ENCODE assay signal across 10 cellular contexts in genomic region chr12:132610051-132610759, GRCh38. TPM values are rescaled to one million over a fixed set of nuclear protein-coding genes. Genes with fewer than 3 reads are reported as not detected.
A peak's percentile ranks its signal among the peaks of the same experiment; 100 is the strongest.
DNase-seq lines count a peak whose midpoint lies in the region; ATAC-seq and TF ChIP-seq lines count a peak whose summit lies in the region.
"Had no signal": no experiment of that assay in that cellular context is flagged by ENCODE, and none has a peak within 500 bp of the region (broad histone marks: within the 10 kb centered on the region; RNA-seq: fewer than 3 reads in every experiment).

Gene LRCOL1 (minus strand): TSS chr12:132610582. CDS start chr12:132606251, 4,331 bp downstream.

- peak within 1 kb of the TSS in 1 of 2 donors; percentile 32 for H3K4me3 ChIP-seq in foreskin fibroblast (ENCODE audit: low read depth in 1 of 2, low read length in 2 of 2)

- no peak for TF ChIP-seq CTCF in foreskin fibroblast (IDR thresholded peaks at IDR 0.05; ENCODE audit: low read depth, low read length)

- in situ Hi-C loops in SK-MEL-5 (cut with HindIII; ENCODE audit: low pct_unique_long_range_greater_than_20kb, low sequenced_read_pairs), result no loop called here

- DNase-seq in EL (peak; percentile 67), SK-MEL-5 (ENCODE audit: low read depth, low spot score) (peak; percentile 56), foreskin fibroblast (peak; percentile 81 to 90), renal cortical epithelial cell (ENCODE audit: low read depth) (peak; percentile 58), KG1 (lab: John Stamatoyannopoulos, UW) (no peak)
- DNase-seq: amniotic stem cell had no signal

- no peak for ATAC-seq in GM19455 (IDR thresholded peaks at IDR 0.05; ENCODE audit: unreplicated experiment)
- no peak for ATAC-seq in HG03571 (IDR thresholded peaks at IDR 0.05; ENCODE audit: unreplicated experiment)
- no peak for ATAC-seq in GM21528 (IDR thresholded peaks at IDR 0.05; ENCODE audit: low FRiP score, unreplicated experiment)

RNA-seq across cellular contexts. Expression of gene LRCOL1, which starts in this region (rescaled TPM):
- not detected in 2 replicates for total RNA-seq in SK-MEL-5 (2014; rRNA removed; shearing (Covaris generic))
- polyA plus RNA-seq in SK-MEL-5 (2015; cell fraction: cytosol; rRNA removed), result not detected in 2 replicates
- not detected in 2 replicates for polyA plus RNA-seq in SK-MEL-5 (2015; cell fraction: nucleus; rRNA removed)
- total RNA-seq in renal cortical epithelial cell, result 0.15 TPM in 1 of 2 replicates, not detected in the other
- total RNA-seq: mononuclear cell had no signal

Comparison
In these comparisons a context has a peak if more than half of its experiments do, and no peak if none do; other contexts are left out.
1. Peak in DNase-seq in SK-MEL-5; RNA of the gene not detected or under 1 TPM.
2. Peak in DNase-seq in renal cortical epithelial cell; RNA of the gene not detected or under 1 TPM.